ENCODE assay signal across 15 cellular contexts in genomic region chr9:121895274-121895835, GRCh38.
"Had no signal": no experiment of that assay in that cellular context is flagged by ENCODE, and none has a peak within 500 bp of the region (broad histone marks: within the 10 kb centered on the region; RNA-seq: fewer than 3 reads in every experiment).

No MANE protein-coding gene starts in this region.

- DNase-seq: activated CD4-positive, alpha-beta T cell treated with anti-CD3 and anti-CD28 coated beads, Interleukin-2, amount 10 ng/mL, durations not matched to agents 7 days and 5 days; activated CD8-positive, alpha-beta T cell treated with anti-CD3 and anti-CD28 coated beads, Interleukin-2, amount 10 ng/mL, durations not matched to agents 7 days and 5 days; activated naive CD4-positive, alpha-beta T cell treated with anti-CD3 and anti-CD28 coated beads for 36 hours; activated naive CD8-positive, alpha-beta T cell treated with anti-CD3 and anti-CD28 coated beads, Interleukin-2, amount 50 U/mL, for 24 hours; activated T-cell treated with anti-CD3 and anti-CD28 coated beads, Interleukin-2, amount 50 U/mL, for 24 hours; effector CD4-positive, alpha-beta T cell; immature natural killer cell; retina; stimulated activated CD4-positive, alpha-beta T cell treated with anti-CD3 and anti-CD28 coated beads, Interleukin-2, amount 100 ng/mL, for 24 hours; stimulated activated naive CD4-positive, alpha-beta T cell treated with Interleukin-2 at 50 U/mL for 16 hours had no signal

- H3K36me3 ChIP-seq: ascending aorta, breast epithelium, thyroid gland had no signal

- H3K27ac ChIP-seq: thyroid gland had no signal

- ATAC-seq: activated CD4-positive, CD25-positive, alpha-beta regulatory T cell treated with anti-CD3 and anti-CD28 coated beads, Interleukin-2, amount 50 U/mL, for 24 hours; activated naive CD8-positive, alpha-beta T cell treated with anti-CD3 and anti-CD28 coated beads, Interleukin-2, amount 50 U/mL, for 24 hours; natural killer cell treated with Interleukin-12 subunit alpha and Interleukin-12 subunit beta and Interleukin-15 and Interleukin-18, amount 100 ng/mL, for 72 hours had no signal

- H3K9me3 ChIP-seq: ascending aorta, breast epithelium, thyroid gland had no signal

- H3K27me3 ChIP-seq: ascending aorta, breast epithelium, thyroid gland had no signal

- H3K4me1 ChIP-seq: ascending aorta, breast epithelium, thyroid gland had no signal

- H3K4me3 ChIP-seq: ascending aorta, thyroid gland had no signal
